ENCODE assay signal across 22 cellular contexts in genomic region chr2:121866789-121867188, GRCh38.
"Had no signal": no experiment of that assay in that cellular context is flagged by ENCODE, and none has a peak within 500 bp of the region (broad histone marks: within the 10 kb centered on the region; RNA-seq: fewer than 3 reads in every experiment).

No MANE protein-coding gene starts in this region.

- H3K27ac Mint-ChIP-seq: activated naive CD4-positive, alpha-beta T cell treated with anti-CD3 and anti-CD28 coated beads, Interleukin-2, amount 50 U/mL, for 24 hours; activated T-cell treated with anti-CD3 and anti-CD28 coated beads, Interleukin-2, amount 50 U/mL, for 72 hours; naive thymus-derived CD8-positive, alpha-beta T cell; stimulated activated naive CD8-positive, alpha-beta T cell treated with anti-CD3 and anti-CD28 coated beads, Interleukin-15, Interleukin-2, amounts not matched to agents 100 ng/mL and 50 ng/mL, for 24 hours had no signal

- H3K4me3 ChIP-seq: adrenal gland, cardiac muscle cell, esophagus muscularis mucosa, lower lobe of right lung, tibial nerve, uterus had no signal

- H3K27me3 ChIP-seq: adrenal gland, cardiac muscle cell, neutrophil, tibial nerve, uterus had no signal

- H3K4me3 Mint-ChIP-seq: activated naive CD4-positive, alpha-beta T cell treated with anti-CD3 and anti-CD28 coated beads, Interleukin-2, amount 50 U/mL, for 24 hours; activated T-cell treated with anti-CD3 and anti-CD28 coated beads, Interleukin-2, amount 50 U/mL, for 72 hours; naive thymus-derived CD8-positive, alpha-beta T cell; stimulated activated naive CD8-positive, alpha-beta T cell treated with anti-CD3 and anti-CD28 coated beads, Interleukin-15, Interleukin-2, amounts not matched to agents 100 ng/mL and 50 ng/mL, for 24 hours had no signal

- H3K36me3 Mint-ChIP-seq: activated naive CD4-positive, alpha-beta T cell treated with anti-CD3 and anti-CD28 coated beads, Interleukin-2, amount 50 U/mL, for 24 hours had no signal

- H3K4me1 Mint-ChIP-seq: activated naive CD4-positive, alpha-beta T cell treated with anti-CD3 and anti-CD28 coated beads, Interleukin-2, amount 50 U/mL, for 24 hours; naive thymus-derived CD8-positive, alpha-beta T cell had no signal

- DNase-seq: activated CD4-positive, alpha-beta T cell treated with anti-CD3 and anti-CD28 coated beads, Interleukin-2, amount 50 U/mL, for 4 hours; activated effector memory CD4-positive, alpha-beta T cell treated with anti-CD3 and anti-CD28 coated beads, Interleukin-2, amount 50 U/mL, for 16 hours; activated T-cell treated with anti-CD3 and anti-CD28 coated beads, Interleukin-2, amount 50 U/mL, for 72 hours; adrenal gland; dermis blood vessel endothelial cell; effector memory CD4-positive, alpha-beta T cell; glutamatergic neuron; hypothalamus; islet precursor cell; lower lobe of right lung; naive thymus-derived CD8-positive, alpha-beta T cell; stimulated activated CD8-positive, alpha-beta memory T cell treated with anti-CD3 and anti-CD28 coated beads, Interleukin-4, amount 100 ng/mL, for 48 hours; T-helper 2 cell; uterus had no signal

- ATAC-seq: activated T-cell treated with anti-CD3 and anti-CD28 coated beads, Interleukin-2, amount 50 U/mL, for 72 hours; naive thymus-derived CD8-positive, alpha-beta T cell had no signal

- FAIRE-seq: astrocyte, endothelial cell of umbilical vein had no signal

- H3K27me3 Mint-ChIP-seq: stimulated activated naive CD8-positive, alpha-beta T cell treated with anti-CD3 and anti-CD28 coated beads, Interleukin-15, Interleukin-2, amounts not matched to agents 100 ng/mL and 50 ng/mL, for 24 hours had no signal

- H3K36me3 ChIP-seq: adrenal gland, cardiac muscle cell, esophagus muscularis mucosa, lower lobe of right lung, neutrophil, tibial nerve, uterus had no signal
